22 cellular contexts compared by ENCODE assay signal in genomic region chr4:139562839-139563238, GRCh38.
"Had no signal": no experiment of that assay in that cellular context is flagged by ENCODE, and none has a peak within 500 bp of the region (broad histone marks: within the 10 kb centered on the region; RNA-seq: fewer than 3 reads in every experiment).

No MANE protein-coding gene starts in this region.

- H3K27me3 ChIP-seq: colonic mucosa, gastrocnemius medialis, heart right ventricle had no signal

- H3K4me3 ChIP-seq: colonic mucosa, esophagus squamous epithelium, gastrocnemius medialis, heart right ventricle, left ventricle myocardium inferior, lower lobe of right lung, mucosa of descending colon had no signal

- FAIRE-seq: endothelial cell of umbilical vein, islet of Langerhans, keratinocyte had no signal

- DNase-seq: colonic mucosa; cortex of kidney; effector CD4-positive, alpha-beta T cell; effector memory CD4-positive, alpha-beta T cell; esophagus squamous epithelium; foreskin fibroblast; foreskin melanocyte; gastrocnemius medialis; glutamatergic neuron; head of caudate nucleus; heart right ventricle; hippocampal formation; left cardiac atrium; left ventricle myocardium inferior; lower lobe of right lung; mucosa of descending colon; naive thymus-derived CD4-positive, alpha-beta T cell had no signal

- H3K9me3 Mint-ChIP-seq: dendritic cell treated with granulocyte-macrophage colony-stimulating factor and Interleukin-4, amounts not matched to agents 40 ng/mL and 50 ng/mL, for 4 days; naive thymus-derived CD4-positive, alpha-beta T cell had no signal

- H3K27ac Mint-ChIP-seq: dendritic cell treated with granulocyte-macrophage colony-stimulating factor and Interleukin-4, amounts not matched to agents 40 ng/mL and 50 ng/mL, for 4 days; mesothelial cell of epicardium; naive thymus-derived CD4-positive, alpha-beta T cell had no signal

- H3K4me3 Mint-ChIP-seq: dendritic cell treated with granulocyte-macrophage colony-stimulating factor and Interleukin-4, amounts not matched to agents 40 ng/mL and 50 ng/mL, for 4 days; mesothelial cell of epicardium; naive thymus-derived CD4-positive, alpha-beta T cell had no signal

- H3K27ac ChIP-seq: colonic mucosa, esophagus squamous epithelium, gastrocnemius medialis, heart right ventricle, left ventricle myocardium inferior, lower lobe of right lung had no signal

- H3K9me3 ChIP-seq: colonic mucosa, esophagus squamous epithelium, gastrocnemius medialis, heart right ventricle, left ventricle myocardium inferior, lower lobe of right lung, mucosa of descending colon had no signal

- H3K4me1 ChIP-seq: colonic mucosa had no signal

- H3K36me3 ChIP-seq: colonic mucosa, esophagus squamous epithelium, gastrocnemius medialis, heart right ventricle, left ventricle myocardium inferior, lower lobe of right lung had no signal

- H3K36me3 Mint-ChIP-seq: mesothelial cell of epicardium; naive thymus-derived CD4-positive, alpha-beta T cell had no signal

- ATAC-seq: gastrocnemius medialis; heart right ventricle; left cardiac atrium; lower lobe of right lung; mucosa of descending colon; naive thymus-derived CD4-positive, alpha-beta T cell had no signal
